ENCODE assay signal across 10 cellular contexts in genomic region chr2:1586251-1586945, GRCh38.
"Had no signal": no experiment of that assay in that cellular context is flagged by ENCODE, and none has a peak within 500 bp of the region (broad histone marks: within the 10 kb centered on the region; RNA-seq: fewer than 3 reads in every experiment).

No MANE protein-coding gene starts in this region.

- H3K4me1 ChIP-seq: right lobe of liver, suprapubic skin had no signal

- H3K36me3 ChIP-seq: right lobe of liver, suprapubic skin had no signal

- H3K9me3 ChIP-seq: right lobe of liver, suprapubic skin had no signal

- FAIRE-seq: astrocyte had no signal

- H3K4me3 ChIP-seq: dorsolateral prefrontal cortex, right lobe of liver, smooth muscle cell, suprapubic skin had no signal

- H3K27ac ChIP-seq: dorsolateral prefrontal cortex, right lobe of liver, suprapubic skin had no signal

- H3K4me2 ChIP-seq: smooth muscle cell had no signal

- DNase-seq: activated B cell treated with CpG ODN at 0.5 μM for 24 hours; activated CD4-positive, alpha-beta T cell treated with anti-CD3 and anti-CD28 coated beads, Interleukin-2, amount 10 ng/mL, durations not matched to agents 7 days and 5 days; activated naive CD4-positive, alpha-beta T cell treated with Interleukin-2 at 50 U/mL for 16 hours; erythroblast; right lobe of liver; stimulated activated naive CD8-positive, alpha-beta T cell treated with anti-CD3 and anti-CD28 coated beads, Interleukin-15, Interleukin-2, amounts not matched to agents 100 U/mL and 50 U/mL, for 24 hours had no signal

- H3K27me3 ChIP-seq: right lobe of liver had no signal
